Comparison of ENCODE assay signal across 9 cellular contexts in the genomic region with DNA sequence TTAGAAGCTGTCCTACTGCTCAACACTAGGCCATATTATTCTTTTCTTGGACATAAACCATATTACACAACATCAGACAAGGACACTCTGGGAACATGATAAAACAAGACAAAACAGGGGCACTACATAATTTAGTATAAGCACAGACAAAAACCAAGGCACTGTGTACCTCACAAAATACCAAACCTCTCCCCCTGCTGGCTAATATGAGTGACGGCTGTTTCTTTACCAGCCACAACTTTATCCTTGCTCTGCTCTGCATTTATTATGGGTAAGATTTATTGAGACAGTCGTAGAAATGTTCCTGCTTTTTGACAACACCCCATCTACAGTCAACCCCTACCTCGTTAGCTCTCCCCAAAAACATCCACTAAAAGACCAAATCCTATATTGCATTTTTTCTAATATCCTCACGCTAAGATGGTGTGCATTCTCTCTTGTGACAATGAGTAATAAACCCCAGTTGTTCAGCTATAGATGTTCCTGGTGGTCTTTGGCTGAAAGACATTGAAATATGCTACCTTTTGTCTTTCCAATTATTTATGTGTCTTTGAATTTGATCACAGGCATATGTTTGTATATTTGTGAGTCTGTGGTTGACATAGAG. TPM values are rescaled to one million over a fixed set of nuclear protein-coding genes. Genes with fewer than 3 reads are reported as not detected.
DNase-seq lines count a peak whose midpoint lies in the region; ATAC-seq lines count a peak whose summit lies in the region.
"Had no signal": no experiment of that assay in that cellular context is flagged by ENCODE, and none has a peak within 500 bp of the region (broad histone marks: within the 10 kb centered on the region; RNA-seq: fewer than 3 reads in every experiment).

No MANE protein-coding gene starts in this region.

- H3K36me3 Mint-ChIP-seq in activated CD8-positive, alpha-beta T cell treated with anti-CD3 and anti-CD28 coated beads, Interleukin-2, amount 10 ng/mL, durations not matched to agents 7 days and 5 days (ENCODE audit: low read depth): peaks cover 19% of the 10 kb centered on the region

- H3K9me3 Mint-ChIP-seq in activated CD8-positive, alpha-beta T cell treated with anti-CD3 and anti-CD28 coated beads, Interleukin-2, amount 10 ng/mL, durations not matched to agents 7 days and 5 days (ENCODE audit: insufficient read depth): no peaks in the 10 kb centered on the region

- DNase-seq in CD1c-positive myeloid dendritic cell (ENCODE audit: extremely low spot score) (peak; percentile 22), HuH-7 (ENCODE audit: low spot score) (peak; percentile 44), left kidney (ENCODE audit: low read depth, low spot score) (peak; percentile 11), occipital lobe (lab: John Stamatoyannopoulos, UW) (no peak)
- no peak for DNase-seq in activated CD8-positive, alpha-beta T cell treated with anti-CD3 and anti-CD28 coated beads, Interleukin-2, amount 10 ng/mL, durations not matched to agents 7 days and 5 days
- DNase-seq: activated gamma-delta T cell treated with Interleukin-2 at 50 U/mL for 16 hours had no signal

- peaks cover 12% of the 10 kb centered on the region for H3K4me1 Mint-ChIP-seq in activated CD8-positive, alpha-beta T cell treated with anti-CD3 and anti-CD28 coated beads, Interleukin-2, amount 10 ng/mL, durations not matched to agents 7 days and 5 days (ENCODE audit: low read depth)

- no peak overlapping the region for H3K27ac Mint-ChIP-seq in activated CD8-positive, alpha-beta T cell treated with anti-CD3 and anti-CD28 coated beads, Interleukin-2, amount 10 ng/mL, durations not matched to agents 7 days and 5 days

- CTCF ChIA-PET in activated CD8-positive, alpha-beta T cell treated with anti-CD3 and anti-CD28 coated beads, Interleukin-2, amount 10 ng/mL, durations not matched to agents 7 days and 5 days (lab: Charles Lee): interaction anchor here (0.6 to 1.4 kb wide), 7 partner anchors 13 to 398 kb away, joined by 3 to 7 read pairs (median 3); no protein-coding TSS in a partner anchor

- ATAC-seq in activated CD8-positive, alpha-beta T cell treated with anti-CD3 and anti-CD28 coated beads, Interleukin-2, amount 10 ng/mL, durations not matched to agents 7 days and 5 days: peak; percentile 69
- ATAC-seq in HG03108 (IDR thresholded peaks at IDR 0.05; ENCODE audit: unreplicated experiment) (no peak), GM19397 (IDR thresholded peaks at IDR 0.05; ENCODE audit: unreplicated experiment) (no peak), HG03565 (IDR thresholded peaks at IDR 0.05; ENCODE audit: unreplicated experiment) (no peak)

- no peaks in the 10 kb centered on the region for H3K27me3 Mint-ChIP-seq in activated CD8-positive, alpha-beta T cell treated with anti-CD3 and anti-CD28 coated beads, Interleukin-2, amount 10 ng/mL, durations not matched to agents 7 days and 5 days (ENCODE audit: low read depth)

- POLR2A ChIA-PET in activated CD8-positive, alpha-beta T cell treated with anti-CD3 and anti-CD28 coated beads, Interleukin-2, amount 10 ng/mL, durations not matched to agents 7 days and 5 days (lab: Charles Lee): interaction anchor here (1.3 kb wide), 1 partner anchor 24 kb away, joined by 5 read pairs; a partner anchor contains a TSS

- no peak overlapping the region for H3K4me3 Mint-ChIP-seq in activated CD8-positive, alpha-beta T cell treated with anti-CD3 and anti-CD28 coated beads, Interleukin-2, amount 10 ng/mL, durations not matched to agents 7 days and 5 days

RNA-seq across cellular contexts. Expression of a gene that starts 23.8 kb away (rescaled TPM):
- 10 to 100 TPM; 52.3 to 60.4 TPM for total RNA-seq in activated CD8-positive, alpha-beta T cell treated with anti-CD3 and anti-CD28 coated beads, Interleukin-2, amount 10 ng/mL, durations not matched to agents 7 days and 5 days
- total RNA-seq in occipital lobe: 13.9 TPM

RNA-seq across cellular contexts. Expression of a gene that starts 29.7 kb away (rescaled TPM):
- total RNA-seq in activated CD8-positive, alpha-beta T cell treated with anti-CD3 and anti-CD28 coated beads, Interleukin-2, amount 10 ng/mL, durations not matched to agents 7 days and 5 days: 10 to 100 TPM; 48.1 to 50.3 TPM
- total RNA-seq in occipital lobe: 15.8 TPM

RNA-seq across cellular contexts. Expression of a gene that starts 38.3 kb away (rescaled TPM):
- total RNA-seq in activated CD8-positive, alpha-beta T cell treated with anti-CD3 and anti-CD28 coated beads, Interleukin-2, amount 10 ng/mL, durations not matched to agents 7 days and 5 days: not detected
- not detected for total RNA-seq in occipital lobe

Comparison
In these comparisons a context has a peak if more than half of its experiments do, and no peak if none do; other contexts are left out.
1. DNase-seq: peak in CD1c-positive myeloid dendritic cell (single experiment), HuH-7 (single experiment) and left kidney (single experiment); none in activated CD8-positive, alpha-beta T cell treated with anti-CD3 and anti-CD28 coated beads, Interleukin-2, amount 10 ng/mL, durations not matched to agents 7 days and 5 days (single experiment) and occipital lobe (single experiment).